Comparison of ENCODE assay signal across 2 cellular contexts in the genomic region with DNA sequence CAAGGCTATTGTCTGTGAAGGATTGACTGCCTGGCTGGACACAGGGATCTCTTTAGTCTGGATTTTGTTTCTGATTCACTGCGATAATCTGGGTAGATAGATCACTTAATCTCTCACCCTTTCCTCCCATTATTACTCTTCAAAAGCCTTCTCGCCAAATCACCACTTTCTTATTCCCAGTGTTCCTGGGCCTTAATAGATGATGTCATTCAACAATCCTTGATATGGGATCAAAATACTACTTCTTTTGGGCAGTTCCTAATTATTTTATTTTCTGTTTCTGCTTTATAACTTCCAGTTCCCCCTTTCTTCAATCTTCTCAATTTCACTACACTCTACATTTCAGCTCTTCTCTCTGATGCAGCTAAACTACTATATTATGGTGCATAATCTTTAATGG.
TF ChIP-seq lines count a peak whose summit lies in the region.

No MANE protein-coding gene starts in this region.

TF ChIP-seq in HepG2, 621 proteins besides CTCF, POLR2A, EP300 and RAD21:
- TF ChIP-seq ATF7 (IDR thresholded peaks at IDR 0.05) (peak; percentile 88), ATF7 (CRISPR knock-in tag; IDR thresholded peaks at IDR 0.05) (no peak), SRSF1 (optimal IDR thresholded peaks at IDR 0.05; ENCODE audit: low read depth, low read length) (no peak), MBD4 (IDR thresholded peaks at IDR 0.05; ENCODE audit: borderline replicate concordance, low read length) (no peak)

TF ChIP-seq in K562, 482 proteins besides CTCF, POLR2A, EP300 and RAD21:
- TF ChIP-seq MEF2A (IDR thresholded peaks at IDR 0.05; ENCODE audit: control insufficient read depth, low read depth, low read length), result no peak
- TF ChIP-seq ZNF436 (CRISPR knock-in tag; IDR thresholded peaks at IDR 0.05), result no peak
- no peak for TF ChIP-seq SIX5 (IDR thresholded peaks at IDR 0.05; ENCODE audit: borderline replicate concordance in 1 of 2, insufficient read depth in 1 of 2, low read depth in 1 of 2, low read length in 2 of 2)
- TF ChIP-seq, protein P1, sequence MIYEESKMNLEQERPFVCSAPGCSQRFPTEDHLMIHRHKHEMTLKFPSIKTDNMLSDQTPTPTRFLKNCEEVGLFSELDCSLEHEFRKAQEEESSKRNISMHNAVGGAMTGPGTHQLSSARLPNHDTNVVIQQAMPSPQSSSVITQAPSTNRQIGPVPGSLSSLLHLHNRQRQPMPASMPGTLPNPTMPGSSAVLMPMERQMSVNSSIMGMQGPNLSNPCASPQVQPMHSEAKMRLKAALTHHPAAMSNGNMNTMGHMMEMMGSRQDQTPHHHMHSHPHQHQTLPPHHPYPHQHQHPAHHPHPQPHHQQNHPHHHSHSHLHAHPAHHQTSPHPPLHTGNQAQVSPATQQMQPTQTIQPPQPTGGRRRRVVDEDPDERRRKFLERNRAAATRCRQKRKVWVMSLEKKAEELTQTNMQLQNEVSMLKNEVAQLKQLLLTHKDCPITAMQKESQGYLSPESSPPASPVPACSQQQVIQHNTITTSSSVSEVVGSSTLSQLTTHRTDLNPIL (CRISPR knock-in tag; IDR thresholded peaks at IDR 0.05), result no peak
- TF ChIP-seq, protein P2, sequence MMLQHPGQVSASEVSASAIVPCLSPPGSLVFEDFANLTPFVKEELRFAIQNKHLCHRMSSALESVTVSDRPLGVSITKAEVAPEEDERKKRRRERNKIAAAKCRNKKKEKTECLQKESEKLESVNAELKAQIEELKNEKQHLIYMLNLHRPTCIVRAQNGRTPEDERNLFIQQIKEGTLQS (IDR thresholded peaks at IDR 0.05), result peak; percentile 43; the same call in 1 of the 2 replicates
- TF ChIP-seq, protein P2 (CRISPR knock-in tag; conservative IDR thresholded peaks at IDR 0.05), result no peak
- no peak for TF ChIP-seq MED1 (CRISPR knock-in tag; IDR thresholded peaks at IDR 0.05; ENCODE audit: borderline replicate concordance)
- 0 out of 2 replicates have a peak, but pooled peaks have one; percentile 27 for TF ChIP-seq ATF7 (IDR thresholded peaks at IDR 0.05)
- TF ChIP-seq, protein P3, sequence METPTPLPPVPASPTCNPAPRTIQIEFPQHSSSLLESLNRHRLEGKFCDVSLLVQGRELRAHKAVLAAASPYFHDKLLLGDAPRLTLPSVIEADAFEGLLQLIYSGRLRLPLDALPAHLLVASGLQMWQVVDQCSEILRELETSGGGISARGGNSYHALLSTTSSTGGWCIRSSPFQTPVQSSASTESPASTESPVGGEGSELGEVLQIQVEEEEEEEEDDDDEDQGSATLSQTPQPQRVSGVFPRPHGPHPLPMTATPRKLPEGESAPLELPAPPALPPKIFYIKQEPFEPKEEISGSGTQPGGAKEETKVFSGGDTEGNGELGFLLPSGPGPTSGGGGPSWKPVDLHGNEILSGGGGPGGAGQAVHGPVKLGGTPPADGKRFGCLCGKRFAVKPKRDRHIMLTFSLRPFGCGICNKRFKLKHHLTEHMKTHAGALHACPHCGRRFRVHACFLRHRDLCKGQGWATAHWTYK (CRISPR knock-in tag; IDR thresholded peaks at IDR 0.05), result no peak
- no peak for TF ChIP-seq ZNF23 (CRISPR knock-in tag; IDR thresholded peaks at IDR 0.05)
- TF ChIP-seq, protein P4, sequence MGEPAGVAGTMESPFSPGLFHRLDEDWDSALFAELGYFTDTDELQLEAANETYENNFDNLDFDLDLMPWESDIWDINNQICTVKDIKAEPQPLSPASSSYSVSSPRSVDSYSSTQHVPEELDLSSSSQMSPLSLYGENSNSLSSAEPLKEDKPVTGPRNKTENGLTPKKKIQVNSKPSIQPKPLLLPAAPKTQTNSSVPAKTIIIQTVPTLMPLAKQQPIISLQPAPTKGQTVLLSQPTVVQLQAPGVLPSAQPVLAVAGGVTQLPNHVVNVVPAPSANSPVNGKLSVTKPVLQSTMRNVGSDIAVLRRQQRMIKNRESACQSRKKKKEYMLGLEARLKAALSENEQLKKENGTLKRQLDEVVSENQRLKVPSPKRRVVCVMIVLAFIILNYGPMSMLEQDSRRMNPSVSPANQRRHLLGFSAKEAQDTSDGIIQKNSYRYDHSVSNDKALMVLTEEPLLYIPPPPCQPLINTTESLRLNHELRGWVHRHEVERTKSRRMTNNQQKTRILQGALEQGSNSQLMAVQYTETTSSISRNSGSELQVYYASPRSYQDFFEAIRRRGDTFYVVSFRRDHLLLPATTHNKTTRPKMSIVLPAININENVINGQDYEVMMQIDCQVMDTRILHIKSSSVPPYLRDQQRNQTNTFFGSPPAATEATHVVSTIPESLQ (CRISPR knock-in tag; IDR thresholded peaks at IDR 0.05), result no peak
- TF ChIP-seq KDM4B (IDR thresholded peaks at IDR 0.05; ENCODE audit: borderline replicate concordance in 2 of 2, low read depth in 1 of 2), result no peak
- TF ChIP-seq, protein P5, sequence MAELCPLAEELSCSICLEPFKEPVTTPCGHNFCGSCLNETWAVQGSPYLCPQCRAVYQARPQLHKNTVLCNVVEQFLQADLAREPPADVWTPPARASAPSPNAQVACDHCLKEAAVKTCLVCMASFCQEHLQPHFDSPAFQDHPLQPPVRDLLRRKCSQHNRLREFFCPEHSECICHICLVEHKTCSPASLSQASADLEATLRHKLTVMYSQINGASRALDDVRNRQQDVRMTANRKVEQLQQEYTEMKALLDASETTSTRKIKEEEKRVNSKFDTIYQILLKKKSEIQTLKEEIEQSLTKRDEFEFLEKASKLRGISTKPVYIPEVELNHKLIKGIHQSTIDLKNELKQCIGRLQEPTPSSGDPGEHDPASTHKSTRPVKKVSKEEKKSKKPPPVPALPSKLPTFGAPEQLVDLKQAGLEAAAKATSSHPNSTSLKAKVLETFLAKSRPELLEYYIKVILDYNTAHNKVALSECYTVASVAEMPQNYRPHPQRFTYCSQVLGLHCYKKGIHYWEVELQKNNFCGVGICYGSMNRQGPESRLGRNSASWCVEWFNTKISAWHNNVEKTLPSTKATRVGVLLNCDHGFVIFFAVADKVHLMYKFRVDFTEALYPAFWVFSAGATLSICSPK (IDR thresholded peaks at IDR 0.05; ENCODE audit: borderline replicate concordance), result no peak
- no peak for TF ChIP-seq ZNF184 (CRISPR knock-in tag; IDR thresholded peaks at IDR 0.05)
